24 cellular contexts compared by ENCODE assay signal in genomic region chr5:9320652-9321051, GRCh38.
"Had no signal": no experiment of that assay in that cellular context is flagged by ENCODE, and none has a peak within 500 bp of the region (broad histone marks: within the 10 kb centered on the region; RNA-seq: fewer than 3 reads in every experiment).

No MANE protein-coding gene starts in this region.

- H3K4me3 ChIP-seq: coronary artery, dorsolateral prefrontal cortex, esophagus muscularis mucosa, gastroesophageal sphincter, heart left ventricle, hepatocyte, left ventricle myocardium inferior, lower lobe of right lung, mucosa of descending colon had no signal

- ATAC-seq: foreskin keratinocyte; gastroesophageal sphincter; left colon; left lobe of liver; lower lobe of right lung; mucosa of descending colon; naive thymus-derived CD8-positive, alpha-beta T cell had no signal

- DNase-seq: dermis blood vessel endothelial cell; dorsolateral prefrontal cortex; effector CD4-positive, alpha-beta T cell; effector memory CD4-positive, alpha-beta T cell; erythroblast; foreskin keratinocyte; heart left ventricle; hypothalamus; immature natural killer cell; islet precursor cell; kidney; kidney glomerular epithelial cell; left colon; left ventricle myocardium inferior; lower lobe of right lung; mesenchymal stem cell; mucosa of descending colon; naive B cell; naive thymus-derived CD8-positive, alpha-beta T cell had no signal
